In genomic region chr15:29278436-29279099, GRCh38 we compare ENCODE assay signal across 14 cellular contexts. TPM values are rescaled to one million over a fixed set of nuclear protein-coding genes. Genes with fewer than 3 reads are reported as not detected.
DNase-seq lines count a peak whose midpoint lies in the region; ATAC-seq, FAIRE-seq and TF ChIP-seq lines count a peak whose summit lies in the region.
"Had no signal": no experiment of that assay in that cellular context is flagged by ENCODE, and none has a peak within 500 bp of the region (broad histone marks: within the 10 kb centered on the region; RNA-seq: fewer than 3 reads in every experiment).

No MANE protein-coding gene starts in this region.

- no peaks in the 10 kb centered on the region for H3K79me2 ChIP-seq in hepatocyte

- no peaks in the 10 kb centered on the region for H3K9me2 ChIP-seq in hepatocyte (replicated peaks; ENCODE audit: insufficient read depth)

- TF ChIP-seq CTCF in AG04450 (IDR thresholded peaks at IDR 0.05; ENCODE audit: low read depth, low read length): no peak
- TF ChIP-seq CTCF in hepatocyte (IDR thresholded peaks at IDR 0.05; ENCODE audit: poor library complexity): no peak
- TF ChIP-seq CTCF in upper lobe of right lung (IDR thresholded peaks at IDR 0.05): no peak
- TF ChIP-seq CTCF in D721Med (IDR thresholded peaks at IDR 0.05; ENCODE audit: insufficient read depth, missing control alignments): no peak

- H4K20me1 ChIP-seq in hepatocyte (ENCODE audit: insufficient read depth, poor library complexity, severe bottlenecking): no peaks in the 10 kb centered on the region
- H4K20me1 ChIP-seq: BLaER1 had no signal

- H3K27ac ChIP-seq in AG04450 (ENCODE audit: low read depth, low read length) (peak overlapping the region; percentile 75), hepatocyte (peak overlapping the region; percentile 52), upper lobe of right lung (no peak overlapping the region)
- H3K27ac ChIP-seq: BLaER1, uterus had no signal

- H3K4me3 ChIP-seq in AG04450 (ENCODE audit: low read depth, low read length) (no peak overlapping the region), hepatocyte (no peak overlapping the region), upper lobe of right lung (no peak overlapping the region)
- H3K4me3 ChIP-seq: BLaER1, uterus had no signal

- CTCF ChIA-PET in AG04450 (lab: Charles Lee): interaction anchor here (0.5 to 0.7 kb wide), 2 partner anchors 41 to 391 kb away, joined by 3 read pairs; no protein-coding TSS in a partner anchor

- no peak for FAIRE-seq in D721Med (lab: Jason Lieb, UNC)

- H3K27me3 ChIP-seq in AG04450 (ENCODE audit: control insufficient read depth, insufficient read depth, low read length): no peaks in the 10 kb centered on the region
- H3K27me3 ChIP-seq in hepatocyte: no peaks in the 10 kb centered on the region
- H3K27me3 ChIP-seq in upper lobe of right lung: no peaks in the 10 kb centered on the region
- H3K27me3 ChIP-seq: BLaER1, uterus had no signal

- POLR2A ChIA-PET in AG04450 (lab: Yijun Ruan, JAX): no interaction called here

- no peaks in the 10 kb centered on the region for H3K9me3 ChIP-seq in AG04450 (ENCODE audit: control insufficient read depth, insufficient read depth, low read length)
- H3K9me3 ChIP-seq in hepatocyte (ENCODE audit: low read depth): no peaks in the 10 kb centered on the region
- H3K9me3 ChIP-seq in upper lobe of right lung: no peaks in the 10 kb centered on the region
- H3K9me3 ChIP-seq: uterus had no signal

- no peak overlapping the region for H3K4me2 ChIP-seq in hepatocyte
- H3K4me2 ChIP-seq: BLaER1 had no signal

- peaks cover 4% of the 10 kb centered on the region for H3K4me1 ChIP-seq in hepatocyte (ENCODE audit: insufficient read depth)
- no peaks in the 10 kb centered on the region for H3K4me1 ChIP-seq in upper lobe of right lung
- H3K4me1 ChIP-seq: BLaER1, uterus had no signal

- DNase-seq in AG04450 (ENCODE audit: low read depth, low spot score) (peak; percentile 59), HPDE6-E6E7 (ENCODE audit: extremely low spot score) (peak; percentile 38), amniotic epithelial cell (ENCODE audit: low read depth) (peak; percentile 73), hepatocyte (ENCODE audit: low spot score) (peak; percentile 49), upper lobe of right lung (no peak), cerebellar cortex (ENCODE audit: low spot score) (no peak), D721Med (ENCODE audit: insufficient read length, low spot score) (no peak)
- DNase-seq: activated CD8-positive, alpha-beta T cell treated with anti-CD3 and anti-CD28 coated beads, Interleukin-2, amount 10 ng/mL, durations not matched to agents 7 days and 5 days; activated naive CD4-positive, alpha-beta T cell treated with anti-CD3 and anti-CD28 coated beads, Interleukin-2, amount 50 U/mL, for 16 hours; effector CD4-positive, alpha-beta T cell; NCI-H187; uterus had no signal

- no peak for ATAC-seq in upper lobe of right lung
- ATAC-seq in GM19023 (IDR thresholded peaks at IDR 0.05; ENCODE audit: unreplicated experiment): no peak
- ATAC-seq: activated CD8-positive, alpha-beta T cell treated with anti-CD3 and anti-CD28 coated beads, Interleukin-2, amount 10 ng/mL, durations not matched to agents 7 days and 5 days had no signal

- no peak overlapping the region for H2AFZ ChIP-seq in hepatocyte

- 69% methylated on average over 3 of the region's 3 CpGs for WGBS in hepatocyte (ENCODE audit: low lambda C conversion rate, missing lambda C conversion rate)

- intact Hi-C loops in upper lobe of right lung (cut with DNase I): no loop called here

- H3K36me3 ChIP-seq in hepatocyte (replicated peaks; ENCODE audit: insufficient read depth, low read depth): no peaks in the 10 kb centered on the region
- H3K36me3 ChIP-seq in upper lobe of right lung: no peaks in the 10 kb centered on the region
- H3K36me3 ChIP-seq: BLaER1, uterus had no signal

RNA-seq across cellular contexts. Expression of gene NSMCE3, which starts 8.9 kb away (rescaled TPM):
- polyA plus RNA-seq in AG04450 (2011; rRNA removed) (8.0 and 8.5 TPM in 2 replicates), hepatocyte (15.3 and 16.3 TPM in 2 replicates)
- polyA minus RNA-seq in AG04450 (2011; rRNA and poly(A)+ RNA removed): 6.7 and 6.8 TPM in 2 replicates
- total RNA-seq in hepatocyte (15.0 and 15.1 TPM in 2 replicates), upper lobe of right lung (6.7 TPM)

Comparison
In these comparisons a context has a peak if more than half of its experiments do, and no peak if none do; other contexts are left out.
1. DNase-seq: peak in AG04450 (single experiment), HPDE6-E6E7 (single experiment), amniotic epithelial cell (single experiment) and hepatocyte (single experiment); none in upper lobe of right lung (single experiment), cerebellar cortex (single experiment) and D721Med (single experiment).